ENCODE assay signal across 23 cellular contexts in the genomic region with DNA sequence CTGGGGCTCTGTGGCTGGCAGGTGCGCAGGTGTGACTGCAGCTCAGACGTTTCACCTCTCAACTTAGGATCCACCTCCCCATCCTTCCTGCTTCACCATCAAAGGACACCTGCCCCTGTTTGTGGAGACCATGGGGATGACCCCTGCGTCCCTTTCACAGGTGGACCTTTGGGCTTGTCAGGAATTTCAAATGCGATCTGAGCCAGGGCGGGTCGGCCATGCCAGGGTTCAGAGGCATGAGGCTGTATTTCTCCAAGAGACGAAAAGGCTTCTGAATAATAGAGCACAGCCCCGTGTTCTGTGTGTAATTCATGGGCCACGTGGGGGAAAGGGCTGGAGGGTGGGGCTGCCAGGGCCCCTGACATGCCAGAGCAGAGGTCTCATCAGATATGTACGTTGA.
"Had no signal": no experiment of that assay in that cellular context is flagged by ENCODE, and none has a peak within 500 bp of the region (broad histone marks: within the 10 kb centered on the region; RNA-seq: fewer than 3 reads in every experiment).

No MANE protein-coding gene starts in this region.

- H3K4me3 ChIP-seq: gastrocnemius medialis, mucosa of descending colon, prostate gland, right atrium auricular region, smooth muscle cell, stomach, testis, tibial artery had no signal

- H3K4me2 ChIP-seq: smooth muscle cell had no signal

- H3K9me3 Mint-ChIP-seq: dendritic cell treated with granulocyte-macrophage colony-stimulating factor and Interleukin-4, amounts not matched to agents 40 ng/mL and 50 ng/mL, for 4 days; endodermal cell; mesothelial cell of epicardium; neural crest cell; type B pancreatic cell had no signal

- DNase-seq: effector CD8-positive, alpha-beta T cell; endodermal cell; foreskin fibroblast; gastrocnemius medialis; mesenchymal stem cell; naive B cell; stimulated activated CD4-positive, alpha-beta T cell treated with anti-CD3 and anti-CD28 coated beads, Interleukin-2, amount 100 ng/mL, for 24 hours; stimulated activated CD4-positive, alpha-beta T cell treated with anti-CD3 and anti-CD28 coated beads, Interleukin-4, amount 100 ng/mL, for 24 hours; stimulated activated naive CD4-positive, alpha-beta T cell treated with Interleukin-2 at 50 U/mL for 16 hours; stomach; testis had no signal

- H3K4me1 ChIP-seq: gastrocnemius medialis, prostate gland, right atrium auricular region, stomach, testis, tibial artery had no signal

- H3K4me1 Mint-ChIP-seq: endodermal cell; naive B cell; neural crest cell; stimulated activated effector memory CD8-positive, alpha-beta T cell treated with anti-CD3 and anti-CD28 coated beads, Interleukin-12 subunit alpha, Interleukin-12 subunit beta, amount 100 ng/mL, for 72 hours had no signal

- H3K27me3 Mint-ChIP-seq: dendritic cell treated with granulocyte-macrophage colony-stimulating factor and Interleukin-4, amounts not matched to agents 40 ng/mL and 50 ng/mL, for 4 days; natural killer cell treated with Interleukin-12 subunit alpha and Interleukin-12 subunit beta and Interleukin-15 and Interleukin-18, amount 100 ng/mL, for 72 hours had no signal

- H3K36me3 Mint-ChIP-seq: mesothelial cell of epicardium; naive B cell; natural killer cell treated with Interleukin-12 subunit alpha and Interleukin-12 subunit beta and Interleukin-15 and Interleukin-18, amount 100 ng/mL, for 72 hours; stimulated activated effector memory CD8-positive, alpha-beta T cell treated with anti-CD3 and anti-CD28 coated beads, Interleukin-12 subunit alpha, Interleukin-12 subunit beta, amount 100 ng/mL, for 72 hours; type B pancreatic cell had no signal

- H3K36me3 ChIP-seq: gastrocnemius medialis, prostate gland, right atrium auricular region, stomach, tibial artery had no signal

- H3K9me3 ChIP-seq: gastrocnemius medialis, mucosa of descending colon, prostate gland, right atrium auricular region, testis, tibial artery had no signal

- H3K27ac Mint-ChIP-seq: dendritic cell treated with granulocyte-macrophage colony-stimulating factor and Interleukin-4, amounts not matched to agents 40 ng/mL and 50 ng/mL, for 4 days; endodermal cell; mesothelial cell of epicardium; naive B cell; natural killer cell treated with Interleukin-12 subunit alpha and Interleukin-12 subunit beta and Interleukin-15 and Interleukin-18, amount 100 ng/mL, for 72 hours; stimulated activated effector memory CD8-positive, alpha-beta T cell treated with anti-CD3 and anti-CD28 coated beads, Interleukin-12 subunit alpha, Interleukin-12 subunit beta, amount 100 ng/mL, for 72 hours; type B pancreatic cell had no signal

- H3K27me3 ChIP-seq: gastrocnemius medialis, testis had no signal

- H3K27ac ChIP-seq: epithelial cell of prostate, gastrocnemius medialis, prostate gland, right atrium auricular region, stomach, testis, tibial artery had no signal

- H3K4me3 Mint-ChIP-seq: dendritic cell treated with granulocyte-macrophage colony-stimulating factor and Interleukin-4, amounts not matched to agents 40 ng/mL and 50 ng/mL, for 4 days; endodermal cell; mesothelial cell of epicardium; naive B cell; natural killer cell treated with Interleukin-12 subunit alpha and Interleukin-12 subunit beta and Interleukin-15 and Interleukin-18, amount 100 ng/mL, for 72 hours; neural crest cell; stimulated activated effector memory CD8-positive, alpha-beta T cell treated with anti-CD3 and anti-CD28 coated beads, Interleukin-12 subunit alpha, Interleukin-12 subunit beta, amount 100 ng/mL, for 72 hours; type B pancreatic cell had no signal
